ENCODE assay signal across 25 cellular contexts in genomic region chr7:124718032-124718766, GRCh38. TPM values are rescaled to one million over a fixed set of nuclear protein-coding genes. Genes with fewer than 3 reads are reported as not detected.
DNase-seq lines count a peak whose midpoint lies in the region; FAIRE-seq and TF ChIP-seq lines count a peak whose summit lies in the region.
"Had no signal": no experiment of that assay in that cellular context is flagged by ENCODE, and none has a peak within 500 bp of the region (broad histone marks: within the 10 kb centered on the region; RNA-seq: fewer than 3 reads in every experiment).

No MANE protein-coding gene starts in this region.

- no peak for FAIRE-seq in bronchial epithelial cell (lab: Jason Lieb, UNC)
- FAIRE-seq: HTR-8/SVneo had no signal

- H3K36me3 ChIP-seq in MM.1S (replicated peaks; ENCODE audit: insufficient read depth, low read length) (no peaks in the 10 kb centered on the region), bronchial epithelial cell (ENCODE audit: control insufficient read depth, insufficient read depth, low read length) (no peaks in the 10 kb centered on the region), liver (ENCODE audit: control insufficient read depth in 4 of 4, insufficient read depth in 3 of 4, low read depth in 1 of 4, low read length in 3 of 4) (no peaks in the 10 kb centered on the region)
- H3K36me3 ChIP-seq: esophagus squamous epithelium, heart right ventricle, ovary, thyroid gland had no signal

- no peak for TF ChIP-seq CTCF in MM.1S (IDR thresholded peaks at IDR 0.05; ENCODE audit: low read length)
- TF ChIP-seq CTCF in bronchial epithelial cell (IDR thresholded peaks at IDR 0.05; ENCODE audit: insufficient read depth, low read length, severe bottlenecking): no peak
- no peak for TF ChIP-seq CTCF in liver (IDR thresholded peaks at IDR 0.05; ENCODE audit: low read depth, low read length, missing input control)

- TF ChIP-seq RAD21 in liver (IDR thresholded peaks at IDR 0.05): peak; percentile 9 to 41

- H2AFZ ChIP-seq in MM.1S (ENCODE audit: low read length): peak overlapping the region; percentile 1; the same call in 1 of the 2 replicates

- H3K9me2 ChIP-seq in MM.1S (replicated peaks; ENCODE audit: insufficient read depth, low read length): no peaks in the 10 kb centered on the region

- DNase-seq in ELR (ENCODE audit: low read depth) (peak; percentile 13), MM.1S (no peak), bronchial epithelial cell (ENCODE audit: low read depth) (peak; percentile 29), T1000 (lab: John Stamatoyannopoulos, UW) (no peak), DMS79 treated with DMSO at 0.1 percent for 48 hours (lab: John Stamatoyannopoulos, UW) (no peak), germinal center (ENCODE audit: low spot score) (no peak), NAMALWA (ENCODE audit: low spot score) (no peak)
- DNase-seq: activated CD4-positive, alpha-beta T cell treated with anti-CD3 and anti-CD28 coated beads, Interleukin-2, amount 50 U/mL, for 48 hours; activated naive CD4-positive, alpha-beta T cell treated with Interleukin-2 at 50 U/mL for 16 hours; activated T-cell treated with anti-CD3 and anti-CD28 coated beads for 4 hours; amygdala; effector CD8-positive, alpha-beta T cell; esophagus squamous epithelium; heart right ventricle; naive thymus-derived CD8-positive, alpha-beta T cell; NCI-H1694; NCI-H446 treated with DMSO at 0.1 percent for 48 hours; ovary; stimulated activated naive B cell treated with anti-CD40 and anti-IgM and Interleukin-4, amounts not matched to agents 10 μg/mL and 1 μg/mL and 100 μg/mL, for 72 hours; thyroid gland had no signal

- no peaks in the 10 kb centered on the region for H3F3A ChIP-seq in MM.1S (ENCODE audit: insufficient read depth, low read length)

- H4K20me1 ChIP-seq in MM.1S (ENCODE audit: insufficient read depth, low read length): no peaks in the 10 kb centered on the region

- H3K4me3 ChIP-seq in MM.1S (ENCODE audit: low read length): no peak overlapping the region
- H3K4me3 ChIP-seq in bronchial epithelial cell (ENCODE audit: low read depth, low read length): no peak overlapping the region
- H3K4me3 ChIP-seq in liver (ENCODE audit: low read depth in 1 of 3, low read length in 3 of 3): no peak overlapping the region
- H3K4me3 ChIP-seq: esophagus squamous epithelium, heart right ventricle, ovary, thyroid gland had no signal

- no peak overlapping the region for H3K27ac ChIP-seq in MM.1S (ENCODE audit: low read length)
- peak overlapping the region; percentile 63 to 79 for H3K27ac ChIP-seq in liver (ENCODE audit: low read depth in 1 of 2, low read length in 2 of 2)
- H3K27ac ChIP-seq: esophagus squamous epithelium, heart right ventricle, ovary, thyroid gland, VCaP had no signal

- no peak overlapping the region for H3K4me2 ChIP-seq in MM.1S (ENCODE audit: low read depth, low read length)

- no peak overlapping the region for H3K9ac ChIP-seq in MM.1S (ENCODE audit: low read length)
- peak overlapping the region in 1 of 2 donors; percentile 39 for H3K9ac ChIP-seq in liver (ENCODE audit: low read depth in 1 of 2, low read length in 2 of 2)

- H3K27me3 ChIP-seq in MM.1S (replicated peaks; ENCODE audit: insufficient read depth, low read length): no peaks in the 10 kb centered on the region
- H3K27me3 ChIP-seq in bronchial epithelial cell (ENCODE audit: control insufficient read depth, insufficient read depth, low read length): no peaks in the 10 kb centered on the region
- H3K27me3 ChIP-seq in liver (ENCODE audit: control insufficient read depth in 4 of 4, insufficient read depth in 4 of 4, low read length in 3 of 4): no peaks in the 10 kb centered on the region
- H3K27me3 ChIP-seq: esophagus squamous epithelium, heart right ventricle, ovary, thyroid gland had no signal

- 52% methylated on average over 4 of the region's 4 CpGs for WGBS in liver

- H3K4me1 ChIP-seq in MM.1S (ENCODE audit: low read length): no peaks in the 10 kb centered on the region
- peaks cover 0 to 2% (median 1%) of the 10 kb centered on the region in 4 donors for H3K4me1 ChIP-seq in liver (ENCODE audit: control insufficient read depth in 4 of 4, insufficient read depth in 4 of 4, low read length in 3 of 4)
- H3K4me1 ChIP-seq: esophagus squamous epithelium, heart right ventricle, thyroid gland had no signal

- H3K79me2 ChIP-seq in MM.1S (ENCODE audit: low read length): no peaks in the 10 kb centered on the region

- no peaks in the 10 kb centered on the region for H3K9me3 ChIP-seq in MM.1S (replicated peaks; ENCODE audit: insufficient read depth, low read length)
- no peaks in the 10 kb centered on the region for H3K9me3 ChIP-seq in liver (ENCODE audit: control insufficient read depth in 4 of 4, low read length in 3 of 4)
- H3K9me3 ChIP-seq: esophagus squamous epithelium, heart right ventricle, ovary, thyroid gland had no signal

TF ChIP-seq in liver, 16 proteins besides CTCF, POLR2A, EP300 and RAD21:
- TF ChIP-seq REST (IDR thresholded peaks at IDR 0.05) (peak; percentile 27), TAF1 (conservative IDR thresholded peaks at IDR 0.05) (peak; percentile 70), ATF3 (IDR thresholded peaks at IDR 0.05) (no peak), RXRA (IDR thresholded peaks at IDR 0.05) (peak; percentile 8 to 52), HNF4A (conservative IDR thresholded peaks at IDR 0.05) (peak; percentile 39 to 40), HNF4G (IDR thresholded peaks at IDR 0.05) (no peak), FOXA2 (IDR thresholded peaks at IDR 0.05) (peak; percentile 43), SP1 (IDR thresholded peaks at IDR 0.05) (peak; percentile 90)

RNA-seq across cellular contexts. Expression of gene GPR37, which starts 47.4 kb away (rescaled TPM):
- total RNA-seq in bronchial epithelial cell: 1.6 and 3.7 TPM in 2 replicates
- 10 to 100 TPM in 1 of 2 donors, under 1 TPM in 1; 0.33 to 12.0 TPM for total RNA-seq in liver
- polyA plus RNA-seq in liver: 10 to 100 TPM in 1 of 2 donors, 1 to 10 TPM in 1; 5.9 to 11.5 TPM
- total RNA-seq: mesenteric fat pad; naive thymus-derived CD8-positive, alpha-beta T cell; T-helper 1 cell treated with Interleukin-12 subunit alpha and Interleukin-12 subunit beta and Interleukin-4 antibody, amounts not matched to agents 30 ng/mL and 1 ng/mL, for 36 hours had no signal
- polyA plus RNA-seq: naive thymus-derived CD8-positive, alpha-beta T cell had no signal

Comparison
In these comparisons a context has a peak if more than half of its experiments do, and no peak if none do; other contexts are left out.
1. DNase-seq: peak in ELR (single experiment) and bronchial epithelial cell (single experiment); none in MM.1S (single experiment), T1000 (single experiment), DMS79 treated with DMSO at 0.1 percent for 48 hours (single experiment), germinal center (single experiment) and NAMALWA (single experiment).